28 cellular contexts compared by ENCODE assay signal in the genomic region with DNA sequence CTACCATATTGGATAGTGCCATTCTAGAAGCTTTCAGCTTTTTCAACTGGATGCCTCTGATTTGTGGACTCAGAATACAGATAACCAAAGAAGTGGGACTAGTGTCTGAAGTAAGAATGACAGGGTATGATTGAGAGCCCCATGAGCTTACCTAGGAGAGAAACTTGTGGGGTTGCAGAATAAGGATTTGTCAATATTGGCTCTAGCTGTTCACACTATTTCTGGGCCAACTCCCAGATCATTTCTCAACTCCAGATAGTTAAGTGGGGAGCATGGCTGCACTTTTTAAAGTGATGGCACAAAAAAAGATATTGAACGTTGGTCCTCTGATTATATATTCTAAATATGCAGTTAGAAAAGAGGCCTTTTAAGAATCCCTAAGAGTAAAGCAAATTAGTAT.
"Had no signal": no experiment of that assay in that cellular context is flagged by ENCODE, and none has a peak within 500 bp of the region (broad histone marks: within the 10 kb centered on the region; RNA-seq: fewer than 3 reads in every experiment).

No MANE protein-coding gene starts in this region.

- H3K4me1 ChIP-seq: prostate gland had no signal

- FAIRE-seq: kidney, pancreas had no signal

- H3K27me3 ChIP-seq: ascending aorta, dorsolateral prefrontal cortex, pancreas, vagina had no signal

- H3K4me3 ChIP-seq: ascending aorta, coronary artery, dorsolateral prefrontal cortex, lung, mucosa of descending colon, pancreas, prostate gland, smooth muscle cell, vagina had no signal

- H3K4me2 ChIP-seq: smooth muscle cell had no signal

- H3K9me3 ChIP-seq: ascending aorta, mucosa of descending colon, pancreas, prostate gland, vagina had no signal

- H3K36me3 ChIP-seq: ascending aorta, pancreas, prostate gland had no signal

- H3K27ac ChIP-seq: ascending aorta, coronary artery, dorsolateral prefrontal cortex, pancreas, prostate gland, vagina had no signal

- DNase-seq: activated CD4-positive, alpha-beta T cell treated with anti-CD3 and anti-CD28 coated beads for 36 hours; activated CD4-positive, CD25-positive, alpha-beta regulatory T cell; activated CD8-positive, alpha-beta memory T cell treated with anti-CD3 and anti-CD28 coated beads, Interleukin-2, amount 50 U/mL, for 48 hours; activated naive CD8-positive, alpha-beta T cell treated with anti-CD3 and anti-CD28 coated beads, Interleukin-2, amount 10 ng/mL, durations not matched to agents 7 days and 5 days; activated T-cell treated with anti-CD3 and anti-CD28 coated beads, Interleukin-2, amount 50 U/mL, for 4 hours; dorsolateral prefrontal cortex; effector memory CD8-positive, alpha-beta T cell; erythroblast; foreskin fibroblast; head of caudate nucleus; hippocampal formation; kidney; left colon; mucosa of descending colon; pancreas; retina; stimulated activated CD4-positive, alpha-beta T cell treated with anti-CD3 and anti-CD28 coated beads, Interleukin-1b, Interleukin-23, amount 100 ng/mL, for 48 hours; stimulated activated CD4-positive, alpha-beta T cell treated with anti-CD3 and anti-CD28 coated beads, Interleukin-4, amount 100 ng/mL, for 4 hours; stimulated activated CD8-positive, alpha-beta memory T cell treated with anti-CD3 and anti-CD28 coated beads, Interleukin-4, amount 100 ng/mL, for 48 hours; stimulated activated naive CD8-positive, alpha-beta T cell treated with anti-CD3 and anti-CD28 coated beads, Interleukin-15, amount 100 ng/mL, for 72 hours; substantia nigra had no signal

- ATAC-seq: activated CD4-positive, alpha-beta T cell treated with anti-CD3 and anti-CD28 coated beads for 36 hours; activated T-cell treated with anti-CD3 and anti-CD28 coated beads, Interleukin-2, amount 50 U/mL, for 4 hours; effector memory CD8-positive, alpha-beta T cell; left colon; mucosa of descending colon; pancreas; stimulated activated memory B cell treated with anti-CD40 and anti-IgM and Interleukin-4, amounts not matched to agents 10 μg/mL and 1 μg/mL and 100 μg/mL, for 72 hours; stimulated activated naive CD8-positive, alpha-beta T cell treated with anti-CD3 and anti-CD28 coated beads, Interleukin-15, amount 100 ng/mL, for 72 hours had no signal
